Comparison of ENCODE assay signal across 21 cellular contexts in genomic region chr13:31972453-31972852, GRCh38.
"Had no signal": no experiment of that assay in that cellular context is flagged by ENCODE, and none has a peak within 500 bp of the region (broad histone marks: within the 10 kb centered on the region; RNA-seq: fewer than 3 reads in every experiment).

No MANE protein-coding gene starts in this region.

- DNase-seq: activated CD4-positive, alpha-beta memory T cell treated with anti-CD3 and anti-CD28 coated beads for 36 hours; activated CD4-positive, alpha-beta T cell treated with anti-CD3 and anti-CD28 coated beads, Interleukin-2, amount 10 ng/mL, durations not matched to agents 7 days and 5 days; activated CD4-positive, CD25-positive, alpha-beta regulatory T cell; activated CD8-positive, alpha-beta memory T cell treated with anti-CD3 and anti-CD28 coated beads for 24 hours; activated gamma-delta T cell; activated naive CD4-positive, alpha-beta T cell treated with anti-CD3 and anti-CD28 coated beads for 36 hours; activated T-cell treated with anti-CD3 and anti-CD28 coated beads, Interleukin-2, amount 50 U/mL, for 4 hours; amygdala; MV-4-11; NCI-H1092 treated with DMSO at 0.1 percent for 48 hours; NCI-H1417 treated with DMSO at 0.1 percent for 48 hours; NCI-H1694; NCI-H2081 treated with DMSO at 0.1 percent for 48 hours; NCI-H446; NCI-H524; PC-9; T-cell had no signal

- FAIRE-seq: astrocyte had no signal

- ATAC-seq: activated T-cell treated with anti-CD3 and anti-CD28 coated beads, Interleukin-2, amount 50 U/mL, for 4 hours; T-cell had no signal

- H3K27ac ChIP-seq: KMS-11, PC-9, SK-N-MC, VCaP had no signal

- H3K4me3 ChIP-seq: PC-9, SK-N-MC had no signal
